29 cellular contexts compared by ENCODE assay signal in the genomic region with DNA sequence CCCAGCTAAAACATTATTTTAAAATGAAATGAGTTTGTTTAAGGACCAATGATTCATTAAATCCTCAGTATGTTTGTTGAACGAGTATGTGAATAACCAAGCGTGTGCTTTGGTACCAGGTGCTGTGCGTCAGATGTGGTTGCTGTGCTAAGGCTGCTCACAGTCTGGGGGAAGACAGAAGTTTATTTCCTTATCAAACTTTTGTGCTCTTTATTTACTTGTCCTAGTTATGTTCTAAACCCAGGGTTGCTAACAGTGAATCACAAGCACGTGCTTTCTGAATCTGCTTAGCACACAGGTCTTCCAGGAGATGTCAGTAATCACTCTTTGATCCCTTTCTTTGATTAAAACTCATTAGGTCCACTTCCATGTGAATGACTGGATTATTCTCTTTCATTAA. TPM values are rescaled to one million over a fixed set of nuclear protein-coding genes. Genes with fewer than 3 reads are reported as not detected.
DNase-seq lines count a peak whose midpoint lies in the region; ATAC-seq, FAIRE-seq and TF ChIP-seq lines count a peak whose summit lies in the region.
"Had no signal": no experiment of that assay in that cellular context is flagged by ENCODE, and none has a peak within 500 bp of the region (broad histone marks: within the 10 kb centered on the region; RNA-seq: fewer than 3 reads in every experiment).

No MANE protein-coding gene starts in this region.

- H3K4me3 ChIP-seq in A549 (no peak overlapping the region), brain microvascular endothelial cell (ENCODE audit: low read depth, low read length) (no peak overlapping the region), fibroblast of villous mesenchyme (ENCODE audit: low read depth, low read length) (no peak overlapping the region), Peyer's patch (no peak overlapping the region)
- H3K4me3 ChIP-seq: adrenal gland; BLaER1 treated with 17β-estradiol and CSF1 and Interleukin-3, amounts not matched to agents 10 nM and 100 nM; esophagus muscularis mucosa; ovary; right lobe of liver had no signal

- H3K27me3 ChIP-seq in brain microvascular endothelial cell (replicated peaks) (no peaks in the 10 kb centered on the region), Peyer's patch (no peaks in the 10 kb centered on the region)
- H3K27me3 ChIP-seq: adrenal gland; BLaER1 treated with 17β-estradiol and CSF1 and Interleukin-3, amounts not matched to agents 10 nM and 100 nM; esophagus muscularis mucosa; ovary; right lobe of liver had no signal

- DNase-seq in A549 (ENCODE audit: low read depth in 1 of 2, low spot score in 1 of 2) (peak in 1 of 2 experiments; percentile 16), HCEC 1CT (peak; percentile 19), brain microvascular endothelial cell (peak; percentile 13), fibroblast of villous mesenchyme (ENCODE audit: low read depth) (peak; percentile 44), endothelial cell (ENCODE audit: low spot score) (no peak), Peyer's patch (no peak), cerebellar nuclear complex (lab: John Stamatoyannopoulos, UW) (no peak)
- DNase-seq: 8988T; activated CD4-positive, CD25-positive, alpha-beta regulatory T cell; activated CD8-positive, alpha-beta T cell treated with anti-CD3 and anti-CD28 coated beads for 36 hours; activated T-cell treated with anti-CD3 and anti-CD28 coated beads for 4 hours; Caco-2; central memory CD4-positive, alpha-beta T cell; EL; head of caudate nucleus; KG1; natural killer cell; NCI-H1694 treated with DMSO at 0.1 percent for 48 hours; ovary; right lobe of liver; T1000 had no signal

- H3K9me3 Mint-ChIP-seq in endothelial cell (ENCODE audit: unreplicated experiment), result no peaks in the 10 kb centered on the region
- H3K9me3 Mint-ChIP-seq: activated CD8-positive, alpha-beta T cell treated with anti-CD3 and anti-CD28 coated beads for 36 hours; natural killer cell had no signal

- no peaks in the 10 kb centered on the region for H3K36me3 Mint-ChIP-seq in endothelial cell (ENCODE audit: low read depth, unreplicated experiment)
- H3K36me3 Mint-ChIP-seq: natural killer cell, type B pancreatic cell had no signal

- H3K27me3 Mint-ChIP-seq in endothelial cell (ENCODE audit: unreplicated experiment), result peaks cover 4% of the 10 kb centered on the region
- H3K27me3 Mint-ChIP-seq: type B pancreatic cell had no signal

- no peak overlapping the region for H3K4me3 Mint-ChIP-seq in endothelial cell (ENCODE audit: unreplicated experiment)
- H3K4me3 Mint-ChIP-seq: activated CD8-positive, alpha-beta T cell treated with anti-CD3 and anti-CD28 coated beads for 36 hours; mesothelial cell of epicardium; natural killer cell; type B pancreatic cell had no signal

- H3K4me1 ChIP-seq in A549, result no peaks in the 10 kb centered on the region
- H3K4me1 ChIP-seq in Peyer's patch, result no peaks in the 10 kb centered on the region
- H3K4me1 ChIP-seq: adrenal gland, Caco-2, esophagus muscularis mucosa had no signal

- WGBS in A549 (ENCODE audit: missing lambda C conversion rate), result 69% methylated on average over 4 of the region's 4 CpGs

- POLR2A ChIA-PET in A549 (lab: Yijun Ruan, JAX), result no interaction called here

- H3K27ac ChIP-seq in A549 (no peak overlapping the region), brain microvascular endothelial cell (no peak overlapping the region), Peyer's patch (no peak overlapping the region)
- H3K27ac ChIP-seq: adrenal gland; BLaER1 treated with 17β-estradiol and CSF1 and Interleukin-3, amounts not matched to agents 10 nM and 100 nM; esophagus muscularis mucosa; ovary; right lobe of liver had no signal

- ATAC-seq in A549 (peak; percentile 56 to 64; a peak in 5 of 6 replicates), GM21717 (IDR thresholded peaks at IDR 0.05; ENCODE audit: unreplicated experiment) (no peak)
- ATAC-seq: activated CD8-positive, alpha-beta T cell treated with anti-CD3 and anti-CD28 coated beads for 36 hours; HCT116; natural killer cell; Right ventricle myocardium inferior had no signal

- no peak for TF ChIP-seq CTCF in A549 (IDR thresholded peaks at IDR 0.05)
- no peak for TF ChIP-seq CTCF in brain microvascular endothelial cell (IDR thresholded peaks at IDR 0.05; ENCODE audit: low read depth, low read length, missing control alignments)
- TF ChIP-seq CTCF in fibroblast of villous mesenchyme (IDR thresholded peaks at IDR 0.05; ENCODE audit: insufficient read depth, low read depth, low read length), result no peak
- TF ChIP-seq CTCF in endothelial cell (IDR thresholded peaks at IDR 0.05; ENCODE audit: unreplicated experiment), result no peak
- no peak for TF ChIP-seq CTCF in Peyer's patch (IDR thresholded peaks at IDR 0.05)

- FAIRE-seq in A549 (lab: Jason Lieb, UNC), result no peak

- TF ChIP-seq POLR2A in A549 (IDR thresholded peaks at IDR 0.05; ENCODE audit: low read length), result no peak
- no peak for TF ChIP-seq POLR2A in Peyer's patch (IDR thresholded peaks at IDR 0.05)

- in situ Hi-C loops in brain microvascular endothelial cell (cut with HindIII; ENCODE audit: low pct_ligation_motif_present, low sequenced_read_pairs), result no loop called here

- H3K36me3 ChIP-seq in brain microvascular endothelial cell (replicated peaks) (no peaks in the 10 kb centered on the region), Peyer's patch (no peaks in the 10 kb centered on the region)
- H3K36me3 ChIP-seq: adrenal gland; BLaER1 treated with 17β-estradiol and CSF1 and Interleukin-3, amounts not matched to agents 10 nM and 100 nM; esophagus muscularis mucosa; ovary; right lobe of liver had no signal

- TF ChIP-seq EP300 in A549 (IDR thresholded peaks at IDR 0.05), result no peak

- no peak overlapping the region for H3K4me2 ChIP-seq in A549
- H3K4me2 ChIP-seq: BLaER1 treated with 17β-estradiol and CSF1 and Interleukin-3, amounts not matched to agents 10 nM and 100 nM had no signal

- no peak for TF ChIP-seq RAD21 in A549 (conservative IDR thresholded peaks at IDR 0.05 in 1 of 2, IDR thresholded peaks at IDR 0.05 in 1 of 2)

- CTCF ChIA-PET in A549 (lab: Yijun Ruan, JAX), result no interaction called here

- H3K27ac Mint-ChIP-seq in endothelial cell (ENCODE audit: unreplicated experiment), result no peak overlapping the region
- H3K27ac Mint-ChIP-seq: activated CD8-positive, alpha-beta T cell treated with anti-CD3 and anti-CD28 coated beads for 36 hours; mesothelial cell of epicardium; natural killer cell; type B pancreatic cell had no signal

- H3K4me1 Mint-ChIP-seq in endothelial cell (ENCODE audit: unreplicated experiment), result peaks cover 5% of the 10 kb centered on the region
- H3K4me1 Mint-ChIP-seq: natural killer cell had no signal

- no peaks in the 10 kb centered on the region for H3K9me3 ChIP-seq in A549
- no peaks in the 10 kb centered on the region for H3K9me3 ChIP-seq in Peyer's patch
- H3K9me3 ChIP-seq: adrenal gland; BLaER1 treated with 17β-estradiol and CSF1 and Interleukin-3, amounts not matched to agents 10 nM and 100 nM; Caco-2; esophagus muscularis mucosa; ovary; right lobe of liver had no signal

TF ChIP-seq in A549, 52 proteins besides CTCF, POLR2A, EP300 and RAD21:
- TF ChIP-seq, protein P1, sequence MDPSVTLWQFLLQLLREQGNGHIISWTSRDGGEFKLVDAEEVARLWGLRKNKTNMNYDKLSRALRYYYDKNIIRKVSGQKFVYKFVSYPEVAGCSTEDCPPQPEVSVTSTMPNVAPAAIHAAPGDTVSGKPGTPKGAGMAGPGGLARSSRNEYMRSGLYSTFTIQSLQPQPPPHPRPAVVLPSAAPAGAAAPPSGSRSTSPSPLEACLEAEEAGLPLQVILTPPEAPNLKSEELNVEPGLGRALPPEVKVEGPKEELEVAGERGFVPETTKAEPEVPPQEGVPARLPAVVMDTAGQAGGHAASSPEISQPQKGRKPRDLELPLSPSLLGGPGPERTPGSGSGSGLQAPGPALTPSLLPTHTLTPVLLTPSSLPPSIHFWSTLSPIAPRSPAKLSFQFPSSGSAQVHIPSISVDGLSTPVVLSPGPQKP (IDR thresholded peaks at IDR 0.05; ENCODE audit: low read depth, low read length), result no peak
- TF ChIP-seq FOSL2 (IDR thresholded peaks at IDR 0.05), result no peak
- peak; percentile 17; the same call in 1 of the 2 replicates for TF ChIP-seq FOSL2 (CRISPR knock-in tag; IDR thresholded peaks at IDR 0.05)

RNA-seq across cellular contexts. Expression of a gene that starts 37.0 kb away (rescaled TPM):
- polyA plus RNA-seq in A549 (2011; rRNA removed), result 0.73 and 1.1 TPM in 2 replicates
- polyA plus RNA-seq in A549 (2012; cell fraction: cytosol; rRNA removed), result 0.11 and 0.13 TPM in 2 replicates
- 0.05 and 0.29 TPM in 2 replicates for polyA plus RNA-seq in A549 (2012; cell fraction: nucleus; rRNA removed)
- polyA plus RNA-seq in A549 (2017; fragmentation: RNase III; extraction: RNeasy Plus Mini Kit Qiagen cat#74134 plus additional on column Dnase treatment), result 0.08 to 0.29 TPM (median 0.18 TPM) in 3 replicates
- 1.1 and 2.6 TPM in 2 replicates for polyA minus RNA-seq in A549 (2011; rRNA and poly(A)+ RNA removed)
- total RNA-seq in fibroblast of villous mesenchyme, result 1.3 and 2.6 TPM in 2 replicates
- total RNA-seq in endothelial cell (ENCODE audit: unreplicated experiment), result 7.5 TPM
- 10 to 100 TPM in 1 of 4 donors, 1 to 10 TPM in 3; 2.8 to 73.4 (median 6.9) TPM for total RNA-seq in Peyer's patch

Comparison
In these comparisons a context has a peak if more than half of its experiments do, and no peak if none do; other contexts are left out.
1. DNase-seq: peak in HCEC 1CT (single experiment), brain microvascular endothelial cell (single experiment) and fibroblast of villous mesenchyme (single experiment); none in endothelial cell (single experiment), Peyer's patch (0 of 3) and cerebellar nuclear complex (0 of 2).